In the genomic region with DNA sequence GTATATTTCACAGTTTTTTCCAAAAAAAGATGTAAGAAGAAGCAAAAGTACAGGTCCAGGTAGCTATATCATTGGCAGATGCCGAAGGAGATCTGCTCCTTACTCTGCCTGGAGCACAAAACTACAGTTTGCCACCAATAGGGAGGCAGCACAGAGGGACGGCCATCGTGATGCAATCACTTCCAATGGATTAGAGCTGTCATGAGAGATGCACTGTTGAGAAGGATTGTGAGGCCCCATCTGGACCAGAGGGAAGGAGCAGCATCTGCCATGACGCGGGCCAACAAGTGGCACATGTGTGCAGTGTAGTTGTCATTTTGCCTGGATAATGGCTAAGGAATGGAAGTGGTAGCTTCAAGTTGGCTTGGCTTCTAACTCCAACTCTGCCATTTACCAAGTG, we compare ENCODE assay signal across 26 cellular contexts.
DNase-seq lines count a peak whose midpoint lies in the region; ATAC-seq, FAIRE-seq and TF ChIP-seq lines count a peak whose summit lies in the region.
"Had no signal": no experiment of that assay in that cellular context is flagged by ENCODE, and none has a peak within 500 bp of the region (broad histone marks: within the 10 kb centered on the region; RNA-seq: fewer than 3 reads in every experiment).

No MANE protein-coding gene starts in this region.

- H2BK5ac ChIP-seq in neuronal stem cell (ENCODE audit: low read length): no peak overlapping the region

- H3K27ac ChIP-seq in K562 (ENCODE audit: extremely low read depth, low read depth, low read length) (no peak overlapping the region), neuronal stem cell (replicated peaks; ENCODE audit: low read length) (no peak overlapping the region), suprapubic skin (no peak overlapping the region)
- H3K27ac ChIP-seq: SJSA1 had no signal

- no peaks in the 10 kb centered on the region for H3K79me2 ChIP-seq in K562 (ENCODE audit: control insufficient read depth, insufficient read depth, low read length)

- TF ChIP-seq CTCF in D721Med (IDR thresholded peaks at IDR 0.05; ENCODE audit: insufficient read depth, missing control alignments) (no peak), K562 (IDR thresholded peaks at IDR 0.05 in 2 of 3, conservative IDR thresholded peaks at IDR 0.05 in 1 of 3; ENCODE audit: insufficient read depth in 2 of 3, low read depth in 1 of 3, low read length in 3 of 3) (no peak), suprapubic skin (IDR thresholded peaks at IDR 0.05) (no peak)

- 0% methylated on average over 5 of the region's 5 CpGs for WGBS in K562 (ENCODE audit: insufficient coverage, low coverage, missing lambda C conversion rate)
- no CpG with 5 or more reads among the region's 5 CpGs for WGBS in neuronal stem cell (ENCODE audit: extremely low coverage in 2 of 2, insufficient read length in 2 of 2, insufficient replicate concordance in 1 of 2), 2 donors
- 69% methylated on average over 5 of the region's 5 CpGs for WGBS in suprapubic skin

- DNase-seq in D721Med (ENCODE audit: insufficient read length, low spot score) (peak; percentile 65), MV-4-11 (lab: John Stamatoyannopoulos, UW) (peak; percentile 18), K562 (ENCODE audit: extremely low read depth in 1 of 4, low spot score in 3 of 4) (no peak), neuronal stem cell (ENCODE audit: low spot score) (no peak), suprapubic skin (ENCODE audit: low spot score in 2 of 2) (no peak)
- DNase-seq: C1 segment of cervical spinal cord; CD4-positive, alpha-beta memory T cell; COR-L47; DMS153; DND-41; Kasumi-1; NCI-H1105; NCI-H1436 treated with DMSO at 0.1 percent for 48 hours; NCI-H187 treated with DMSO at 0.1 percent for 48 hours; NCI-H2227 treated with DMSO at 0.1 percent for 48 hours; NCI-H510A; NCI-H748 treated with DMSO at 0.1 percent for 48 hours; NK-92 treated with Interleukin-12 subunit alpha and Interleukin-12 subunit beta, amount 100 ng/mL, for 24 hours; PC-3; Right ventricle myocardium superior; T-cell had no signal

- BruUV-seq in K562 (replicated peaks; lab: Mats Ljungman, UMichigan): no TSS peak

- H3K9me3 ChIP-seq in K562 (replicated peaks; ENCODE audit: control insufficient read depth, insufficient read depth, low read depth, low read length) (no peaks in the 10 kb centered on the region), neuronal stem cell (replicated peaks in 1 of 2; ENCODE audit: control insufficient read depth in 2 of 2, insufficient read depth in 1 of 2, low read depth in 1 of 2, low read length in 2 of 2) (no peaks in the 10 kb centered on the region), suprapubic skin (no peaks in the 10 kb centered on the region)
- H3K9me3 ChIP-seq: SJSA1 had no signal

- H4K8ac ChIP-seq in neuronal stem cell (ENCODE audit: low read depth, low read length): no peak overlapping the region

- POLR2A ChIA-PET in K562 (lab: Yijun Ruan, JAX): no interaction called here

- H3K36me3 ChIP-seq in K562 (ENCODE audit: control insufficient read depth, insufficient read depth, low read length) (no peaks in the 10 kb centered on the region), neuronal stem cell (replicated peaks in 1 of 2; ENCODE audit: control insufficient read depth in 2 of 2, insufficient read depth in 2 of 2, low read length in 2 of 2) (no peaks in the 10 kb centered on the region), suprapubic skin (no peaks in the 10 kb centered on the region)
- H3K36me3 ChIP-seq: SJSA1 had no signal

- TF ChIP-seq POLR2A in K562 (conservative IDR thresholded peaks at IDR 0.05): no peak
- TF ChIP-seq POLR2A in suprapubic skin (IDR thresholded peaks at IDR 0.05): no peak

- H3K23ac ChIP-seq in neuronal stem cell (ENCODE audit: low read depth, low read length, poor library complexity): no peak overlapping the region

- H3K27me3 ChIP-seq in K562 (ENCODE audit: control insufficient read depth in 2 of 2, insufficient read depth in 2 of 2, low read length in 2 of 2) (no peaks in the 10 kb centered on the region; a peak in 2 of 5 replicates), neuronal stem cell (ENCODE audit: control insufficient read depth in 3 of 3, insufficient read depth in 3 of 3, low read depth in 1 of 3, low read length in 3 of 3) (no peaks in the 10 kb centered on the region), suprapubic skin (no peaks in the 10 kb centered on the region)
- H3K27me3 ChIP-seq: SJSA1 had no signal

- H3K4me3 ChIP-seq in K562: no peak overlapping the region
- H3K4me3 ChIP-seq in neuronal stem cell (ENCODE audit: low read length in 2 of 2): peak overlapping the region in 1 of 2 donors; percentile 65
- H3K4me3 ChIP-seq in suprapubic skin: no peak overlapping the region
- H3K4me3 ChIP-seq: SJSA1 had no signal

- peak overlapping the region; percentile 4 for H2BK12ac ChIP-seq in neuronal stem cell (ENCODE audit: low read length)

- H3K9me1 ChIP-seq in K562 (ENCODE audit: control insufficient read depth, insufficient read depth, low read length): no peaks in the 10 kb centered on the region

- TF ChIP-seq EP300 in K562 (IDR thresholded peaks at IDR 0.05; ENCODE audit: low read length) (no peak), suprapubic skin (IDR thresholded peaks at IDR 0.05) (no peak)

- no peak overlapping the region for H3K4me2 ChIP-seq in K562 (ENCODE audit: insufficient read depth, low read length)
- H3K4me2 ChIP-seq in neuronal stem cell (ENCODE audit: insufficient read depth, low read length, poor library complexity, severe bottlenecking): no peak overlapping the region

- H3K9ac ChIP-seq in K562 (ENCODE audit: insufficient read depth in 1 of 2, low read depth in 2 of 2, low read length in 2 of 2) (no peak overlapping the region), neuronal stem cell (ENCODE audit: low read depth, low read length, poor library complexity) (no peak overlapping the region)

- no peak overlapping the region for H3K14ac ChIP-seq in neuronal stem cell (ENCODE audit: low read length)

- FAIRE-seq in D721Med (lab: Jason Lieb, UNC): peak; percentile 95
- no peak for FAIRE-seq in K562 (lab: Jason Lieb, UNC)
- FAIRE-seq: GM12892, H54 had no signal

- TF ChIP-seq RAD21 in K562 (CRISPR knock-in tag; conservative IDR thresholded peaks at IDR 0.05 in 1 of 2, IDR thresholded peaks at IDR 0.05 in 1 of 2): no peak

- CTCF ChIA-PET in K562 (lab: Yijun Ruan, JAX; ENCODE audit: low intra/inter-chr PET ratio): no interaction called here

- H3K79me1 ChIP-seq in neuronal stem cell (ENCODE audit: low read depth, low read length): no peaks in the 10 kb centered on the region

- intact Hi-C loops in K562 (cut with micrococcal nuclease): no loop called here

- no peak for ATAC-seq in K562
- no peak for ATAC-seq in HG03442 (IDR thresholded peaks at IDR 0.05; ENCODE audit: unreplicated experiment)
- ATAC-seq in GM21423 (IDR thresholded peaks at IDR 0.05; ENCODE audit: unreplicated experiment): no peak
- ATAC-seq: PC-3, T-cell had no signal

- H2AK5ac ChIP-seq in neuronal stem cell (ENCODE audit: low read depth, low read length): no peak overlapping the region

- no peaks in the 10 kb centered on the region for H4K20me1 ChIP-seq in K562 (replicated peaks; ENCODE audit: control insufficient read depth, insufficient read depth, low read length)

- no peak overlapping the region for H4K91ac ChIP-seq in neuronal stem cell (ENCODE audit: low read depth, low read length, poor library complexity)

- no peak overlapping the region for H2BK15ac ChIP-seq in neuronal stem cell (ENCODE audit: low read length)

- H2BK120ac ChIP-seq in neuronal stem cell (ENCODE audit: low read depth, low read length): no peak overlapping the region

- H2AFZ ChIP-seq in K562 (ENCODE audit: low read depth, low read length): no peak overlapping the region
- no peak overlapping the region for H2AFZ ChIP-seq in neuronal stem cell (ENCODE audit: low read length)

- H3K4ac ChIP-seq in neuronal stem cell (ENCODE audit: low read length): no peak overlapping the region

- in situ Hi-C loops in K562 (cut with MboI): no loop called here

- no peak overlapping the region for H3K18ac ChIP-seq in neuronal stem cell (ENCODE audit: low read length)

- H3K4me1 ChIP-seq in K562 (replicated peaks in 1 of 2; ENCODE audit: control insufficient read depth in 2 of 2, insufficient read depth in 2 of 2, low read length in 2 of 2) (no peaks in the 10 kb centered on the region), neuronal stem cell (ENCODE audit: control insufficient read depth in 2 of 2, insufficient read depth in 1 of 2, low read depth in 1 of 2, low read length in 2 of 2) (no peaks in the 10 kb centered on the region), suprapubic skin (no peaks in the 10 kb centered on the region)
- H3K4me1 ChIP-seq: SJSA1 had no signal

TF ChIP-seq in K562, 482 proteins besides CTCF, POLR2A, EP300 and RAD21:
- TF ChIP-seq KAT7 (CRISPR knock-in tag; IDR thresholded peaks at IDR 0.05; ENCODE audit: borderline replicate concordance): no peak
- TF ChIP-seq, protein P1, sequence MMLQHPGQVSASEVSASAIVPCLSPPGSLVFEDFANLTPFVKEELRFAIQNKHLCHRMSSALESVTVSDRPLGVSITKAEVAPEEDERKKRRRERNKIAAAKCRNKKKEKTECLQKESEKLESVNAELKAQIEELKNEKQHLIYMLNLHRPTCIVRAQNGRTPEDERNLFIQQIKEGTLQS (IDR thresholded peaks at IDR 0.05): 0 out of 2 replicates have a peak, but pooled peaks have one; percentile 9
- TF ChIP-seq, protein P1 (CRISPR knock-in tag; conservative IDR thresholded peaks at IDR 0.05): no peak

Comparison
In these comparisons a context has a peak if more than half of its experiments do, and no peak if none do; other contexts are left out.
1. DNase-seq: peak in D721Med (single experiment) and MV-4-11 (single experiment); none in K562 (0 of 4), neuronal stem cell (single experiment) and suprapubic skin (0 of 2).